In genomic region chr22:42978453-42979103, GRCh38 we compare ENCODE assay signal across 10 cellular contexts. TPM values are rescaled to one million over a fixed set of nuclear protein-coding genes. Genes with fewer than 3 reads are reported as not detected.
DNase-seq lines count a peak whose midpoint lies in the region; ATAC-seq and TF ChIP-seq lines count a peak whose summit lies in the region.
"Had no signal": no experiment of that assay in that cellular context is flagged by ENCODE, and none has a peak within 500 bp of the region (broad histone marks: within the 10 kb centered on the region; RNA-seq: fewer than 3 reads in every experiment).

No MANE protein-coding gene starts in this region.

- H3K4me3 Mint-ChIP-seq in Caco-2 (ENCODE audit: unreplicated experiment) = no peak overlapping the region
- H3K4me3 Mint-ChIP-seq in activated naive CD8-positive, alpha-beta T cell treated with anti-CD3 and anti-CD28 coated beads, Interleukin-2, amount 50 U/mL, for 24 hours = no peak overlapping the region
- H3K4me3 Mint-ChIP-seq in natural killer cell treated with Interleukin-12 subunit alpha and Interleukin-12 subunit beta and Interleukin-15 and Interleukin-18, amount 100 ng/mL, for 72 hours = no peak overlapping the region

- H3K27ac ChIP-seq in heart right ventricle = peak overlapping the region; percentile 34 to 74 (median 58)

- CTCF ChIA-PET in Caco-2 (lab: Charles Lee) = interaction anchor here (0.6 kb wide), 1 partner anchor 17 kb away, joined by 3 read pairs; no protein-coding TSS in a partner anchor

- H3K27me3 Mint-ChIP-seq in Caco-2 (ENCODE audit: insufficient read depth, unreplicated experiment) = no peaks in the 10 kb centered on the region
- H3K27me3 Mint-ChIP-seq in activated naive CD8-positive, alpha-beta T cell treated with anti-CD3 and anti-CD28 coated beads, Interleukin-2, amount 50 U/mL, for 24 hours = no peaks in the 10 kb centered on the region
- H3K27me3 Mint-ChIP-seq in natural killer cell treated with Interleukin-12 subunit alpha and Interleukin-12 subunit beta and Interleukin-15 and Interleukin-18, amount 100 ng/mL, for 72 hours = no peaks in the 10 kb centered on the region

- H3K4me3 ChIP-seq in Caco-2 (ENCODE audit: low read depth, low read length) (no peak overlapping the region), heart right ventricle (no peak overlapping the region)

- TF ChIP-seq CTCF in Caco-2 (IDR thresholded peaks at IDR 0.05; ENCODE audit: insufficient read depth in 1 of 2, low read depth in 1 of 2, low read length in 1 of 2, severe bottlenecking in 1 of 2, unreplicated experiment in 1 of 2) (no peak), heart right ventricle (IDR thresholded peaks at IDR 0.05) (no peak)

- H3K4me1 ChIP-seq in Caco-2 = peaks cover 17% of the 10 kb centered on the region
- peaks cover 7 to 59% (median 40%) of the 10 kb centered on the region in 9 donors for H3K4me1 ChIP-seq in heart right ventricle

- H3K4me1 Mint-ChIP-seq in Caco-2 (ENCODE audit: low read depth, unreplicated experiment) = peaks cover 38% of the 10 kb centered on the region
- H3K4me1 Mint-ChIP-seq in activated naive CD8-positive, alpha-beta T cell treated with anti-CD3 and anti-CD28 coated beads, Interleukin-2, amount 50 U/mL, for 24 hours = peaks cover 24% of the 10 kb centered on the region
- peaks cover 19 to 22% of the 10 kb centered on the region in 2 donors for H3K4me1 Mint-ChIP-seq in natural killer cell treated with Interleukin-12 subunit alpha and Interleukin-12 subunit beta and Interleukin-15 and Interleukin-18, amount 100 ng/mL, for 72 hours (ENCODE audit: low read depth in 2 of 2)

- no peaks in the 10 kb centered on the region for H3K9me3 ChIP-seq in Caco-2
- no peaks in the 10 kb centered on the region for H3K9me3 ChIP-seq in heart right ventricle

- H3K36me3 ChIP-seq in Caco-2 (ENCODE audit: control insufficient read depth, insufficient read depth, low read length) (no peaks in the 10 kb centered on the region), heart right ventricle (no peaks in the 10 kb centered on the region)

- POLR2A ChIA-PET in Caco-2 (lab: Charles Lee) = interaction anchor here (1.4 kb wide), 1 partner anchor 17 kb away, joined by 3 read pairs; no protein-coding TSS in a partner anchor

- no TSS peak for BruUV-seq in Caco-2 (replicated peaks; lab: Mats Ljungman, UMichigan)

- peaks cover 10% of the 10 kb centered on the region for H3K36me3 Mint-ChIP-seq in Caco-2 (ENCODE audit: insufficient read depth, unreplicated experiment)
- H3K36me3 Mint-ChIP-seq in activated naive CD8-positive, alpha-beta T cell treated with anti-CD3 and anti-CD28 coated beads, Interleukin-2, amount 50 U/mL, for 24 hours (ENCODE audit: low read depth) = no peaks in the 10 kb centered on the region
- no peaks in the 10 kb centered on the region for H3K36me3 Mint-ChIP-seq in natural killer cell treated with Interleukin-12 subunit alpha and Interleukin-12 subunit beta and Interleukin-15 and Interleukin-18, amount 100 ng/mL, for 72 hours

- WGBS in heart right ventricle, 2 donors = 39 to 45% methylated on average over 5 of the region's 5 CpGs

- H3K9me3 Mint-ChIP-seq in Caco-2 (ENCODE audit: unreplicated experiment) = no peaks in the 10 kb centered on the region
- H3K9me3 Mint-ChIP-seq in activated naive CD8-positive, alpha-beta T cell treated with anti-CD3 and anti-CD28 coated beads, Interleukin-2, amount 50 U/mL, for 24 hours = no peaks in the 10 kb centered on the region
- no peaks in the 10 kb centered on the region for H3K9me3 Mint-ChIP-seq in natural killer cell treated with Interleukin-12 subunit alpha and Interleukin-12 subunit beta and Interleukin-15 and Interleukin-18, amount 100 ng/mL, for 72 hours

- intact Hi-C loops in Caco-2 (cut with micrococcal nuclease; ENCODE audit: unreplicated experiment) (no loop called here), heart right ventricle (cut with DNase I) (no loop called here)

- H3K27ac Mint-ChIP-seq in Caco-2 (ENCODE audit: unreplicated experiment) = peak overlapping the region; percentile 51
- peak overlapping the region; percentile 51 for H3K27ac Mint-ChIP-seq in activated naive CD8-positive, alpha-beta T cell treated with anti-CD3 and anti-CD28 coated beads, Interleukin-2, amount 50 U/mL, for 24 hours
- H3K27ac Mint-ChIP-seq in natural killer cell treated with Interleukin-12 subunit alpha and Interleukin-12 subunit beta and Interleukin-15 and Interleukin-18, amount 100 ng/mL, for 72 hours = no peak overlapping the region

- no peak for ATAC-seq in activated naive CD8-positive, alpha-beta T cell treated with anti-CD3 and anti-CD28 coated beads, Interleukin-2, amount 50 U/mL, for 24 hours
- peak; percentile 78 to 94 (median 90) for ATAC-seq in heart right ventricle
- ATAC-seq in natural killer cell treated with Interleukin-12 subunit alpha and Interleukin-12 subunit beta and Interleukin-15 and Interleukin-18, amount 100 ng/mL, for 72 hours = no peak
- ATAC-seq in GM21825 (IDR thresholded peaks at IDR 0.05; ENCODE audit: unreplicated experiment) = no peak
- no peak for ATAC-seq in HG03135 (IDR thresholded peaks at IDR 0.05; ENCODE audit: unreplicated experiment)

- H3K27me3 ChIP-seq in Caco-2 (replicated peaks; ENCODE audit: control insufficient read depth, insufficient read depth, low read length) (no peaks in the 10 kb centered on the region), heart right ventricle (no peaks in the 10 kb centered on the region)

- DNase-seq in Caco-2 = no peak
- no peak for DNase-seq in activated naive CD8-positive, alpha-beta T cell treated with anti-CD3 and anti-CD28 coated beads, Interleukin-2, amount 50 U/mL, for 24 hours
- peak in 1 of 2 donors; percentile 63 for DNase-seq in heart right ventricle
- DNase-seq in pulmonary artery endothelial cell (ENCODE audit: low read depth, low spot score) = peak; percentile 67
- DNase-seq in natural killer cell treated with Interleukin-12 subunit alpha and Interleukin-12 subunit beta and Interleukin-15 and Interleukin-18, amount 100 ng/mL, for 72 hours (ENCODE audit: low spot score) = no peak
- no peak for DNase-seq in NCI-H774 (lab: John Stamatoyannopoulos, UW)
- DNase-seq: KBM-7, OCI-M1 had no signal

RNA-seq across cellular contexts. Expression of gene PACSIN2, which starts 36.4 kb away (rescaled TPM):
- total RNA-seq in Caco-2 (2022) (122 and 126 TPM in 2 replicates), heart right ventricle (10 to 100 TPM; 45.0 to 69.7 (median 57.8) TPM), pulmonary artery endothelial cell (62.1 and 67.5 TPM in 2 replicates)
- 10 to 100 TPM; 24.3 to 41.7 TPM for polyA plus RNA-seq in heart right ventricle
- total RNA-seq in natural killer cell treated with Interleukin-12 subunit alpha and Interleukin-12 subunit beta and Interleukin-15 and Interleukin-18, amount 100 ng/mL, for 72 hours = 10 to 100 TPM; 34.5 to 64.0 TPM

Comparison
In these comparisons a context has a peak if more than half of its experiments do, and no peak if none do; other contexts are left out.
1. H3K27ac Mint-ChIP-seq: peak in Caco-2 (single experiment) and activated naive CD8-positive, alpha-beta T cell treated with anti-CD3 and anti-CD28 coated beads, Interleukin-2, amount 50 U/mL, for 24 hours (single experiment); none in natural killer cell treated with Interleukin-12 subunit alpha and Interleukin-12 subunit beta and Interleukin-15 and Interleukin-18, amount 100 ng/mL, for 72 hours (0 of 2).
2. ATAC-seq: peak in heart right ventricle (8 of 8); none in activated naive CD8-positive, alpha-beta T cell treated with anti-CD3 and anti-CD28 coated beads, Interleukin-2, amount 50 U/mL, for 24 hours (single experiment), natural killer cell treated with Interleukin-12 subunit alpha and Interleukin-12 subunit beta and Interleukin-15 and Interleukin-18, amount 100 ng/mL, for 72 hours (0 of 2), GM21825 (single experiment) and HG03135 (single experiment).